Comparison of ENCODE assay signal across 18 cellular contexts in the genomic region with DNA sequence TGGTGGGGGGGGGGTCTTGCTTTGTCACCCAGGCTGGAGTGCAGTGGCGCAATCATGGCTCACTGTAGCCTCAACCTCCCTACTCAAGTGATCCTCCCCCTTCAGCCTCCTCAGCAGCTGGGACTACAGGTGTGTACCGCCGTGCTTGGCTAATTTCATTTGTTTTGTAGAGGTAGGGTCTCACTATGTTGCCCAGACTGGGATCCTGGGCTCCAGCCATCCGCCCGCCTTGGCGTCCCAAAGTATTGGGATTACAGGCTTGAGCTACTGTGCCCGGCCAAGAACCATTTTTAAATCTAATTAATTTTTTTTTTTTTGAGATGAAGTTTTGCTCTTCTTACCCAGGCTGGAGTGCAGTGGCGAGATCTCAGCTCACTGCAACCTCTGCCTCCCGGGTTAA. TPM values are rescaled to one million over a fixed set of nuclear protein-coding genes. Genes with fewer than 3 reads are reported as not detected.
DNase-seq lines count a peak whose midpoint lies in the region; ATAC-seq, FAIRE-seq and TF ChIP-seq lines count a peak whose summit lies in the region.
"Had no signal": no experiment of that assay in that cellular context is flagged by ENCODE, and none has a peak within 500 bp of the region (broad histone marks: within the 10 kb centered on the region; RNA-seq: fewer than 3 reads in every experiment).

No MANE protein-coding gene starts in this region.

- peak overlapping the region; percentile 86 for H3K27ac Mint-ChIP-seq in activated T-cell treated with anti-CD3 and anti-CD28 coated beads, Interleukin-2, amount 50 U/mL, for 24 hours
- no peak overlapping the region for H3K27ac Mint-ChIP-seq in WTC11
- H3K27ac Mint-ChIP-seq: CD4-positive, alpha-beta T cell; H9 had no signal

- H3K9ac ChIP-seq in K562 (ENCODE audit: insufficient read depth in 1 of 2, low read depth in 2 of 2, low read length in 2 of 2) = peak overlapping the region in 1 of 2 experiments; percentile 73; a peak in 1 of 4 replicates
- no peak overlapping the region for H3K9ac ChIP-seq in smooth muscle cell (ENCODE audit: low read depth)

- TF ChIP-seq EP300 in K562 (IDR thresholded peaks at IDR 0.05; ENCODE audit: low read length) = no peak

- no peaks in the 10 kb centered on the region for H3K27me3 Mint-ChIP-seq in activated T-cell treated with anti-CD3 and anti-CD28 coated beads, Interleukin-2, amount 50 U/mL, for 24 hours
- H3K27me3 Mint-ChIP-seq in WTC11 (ENCODE audit: low read depth) = no peaks in the 10 kb centered on the region; the same call in 1 of the 2 replicates
- H3K27me3 Mint-ChIP-seq: CD4-positive, alpha-beta T cell had no signal

- DNase-seq in activated T-cell treated with anti-CD3 and anti-CD28 coated beads, Interleukin-2, amount 50 U/mL, for 24 hours = no peak
- no peak for DNase-seq in activated T-cell treated with anti-CD3 and anti-CD28 coated beads, Interleukin-2, amount 50 U/mL, for 48 hours
- no peak for DNase-seq in WTC11 (ENCODE audit: low spot score)
- no peak for DNase-seq in K562 (ENCODE audit: extremely low read depth in 1 of 4, low spot score in 3 of 4)
- no peak for DNase-seq in vagina (ENCODE audit: extremely low spot score in 2 of 2)
- DNase-seq in D341Med (ENCODE audit: low spot score) = no peak
- DNase-seq in smooth muscle cell (lab: John Stamatoyannopoulos, UW; ENCODE audit: unreplicated experiment) = no peak
- DNase-seq: ACHN; Calu3; CD4-positive, alpha-beta T cell; DMS79; GOT3; H9; HFFc6 had no signal

- POLR2A ChIA-PET in WTC11 (lab: Charles Lee) (interaction anchor here (0.6 kb wide), 1 partner anchor 102 kb away, joined by 3 read pairs; no protein-coding TSS in a partner anchor), K562 (lab: Yijun Ruan, JAX) (interaction anchor here (0.6 to 2.5 kb wide), 4 partner anchors 19 to 120 kb away, joined by 3 to 15 read pairs (median 6); a partner anchor contains a TSS)

- H3K4me1 ChIP-seq in K562 (replicated peaks in 1 of 2; ENCODE audit: control insufficient read depth in 2 of 2, insufficient read depth in 2 of 2, low read length in 2 of 2) (peaks cover 25 to 39% of the 10 kb centered on the region in 2 experiments), vagina (peaks cover 35% of the 10 kb centered on the region), smooth muscle cell (ENCODE audit: low read depth) (peaks cover 7% of the 10 kb centered on the region)

- H3K36me3 ChIP-seq in K562 (ENCODE audit: control insufficient read depth, insufficient read depth, low read length) (no peaks in the 10 kb centered on the region), vagina (no peaks in the 10 kb centered on the region), smooth muscle cell (ENCODE audit: low read depth) (no peaks in the 10 kb centered on the region)
- H3K36me3 ChIP-seq: BLaER1 treated with 17β-estradiol and CSF1 and Interleukin-3, amounts not matched to agents 10 nM and 100 nM had no signal

- H3K27ac ChIP-seq in K562 (ENCODE audit: extremely low read depth, low read depth, low read length) (no peak overlapping the region), vagina (peak overlapping the region; percentile 98), smooth muscle cell (ENCODE audit: low read depth) (no peak overlapping the region)
- H3K27ac ChIP-seq: HL-60 had no signal

- CTCF ChIA-PET in WTC11 (lab: Charles Lee) = interaction anchor here (1.2 to 2.3 kb wide), 2 partner anchors 23 to 29 kb away, joined by 3 to 7 read pairs; a partner anchor contains a TSS
- CTCF ChIA-PET in K562 (lab: Yijun Ruan, JAX; ENCODE audit: low intra/inter-chr PET ratio) = no interaction called here

- BruUV-seq in K562 (replicated peaks; lab: Mats Ljungman, UMichigan) = no TSS peak

- H3K4me2 ChIP-seq in K562 (ENCODE audit: insufficient read depth, low read length) (no peak overlapping the region), smooth muscle cell (no peak overlapping the region)

- H3K79me2 ChIP-seq in K562 (ENCODE audit: control insufficient read depth, insufficient read depth, low read length) (no peaks in the 10 kb centered on the region), smooth muscle cell (ENCODE audit: low read depth) (no peaks in the 10 kb centered on the region)

- no peak overlapping the region for H3K4me3 Mint-ChIP-seq in activated T-cell treated with anti-CD3 and anti-CD28 coated beads, Interleukin-2, amount 50 U/mL, for 24 hours
- H3K4me3 Mint-ChIP-seq in WTC11 = no peak overlapping the region
- H3K4me3 Mint-ChIP-seq: CD4-positive, alpha-beta T cell; H9; HFFc6 had no signal

- no peaks in the 10 kb centered on the region for H3K27me3 ChIP-seq in K562 (ENCODE audit: control insufficient read depth in 2 of 2, insufficient read depth in 2 of 2, low read length in 2 of 2)
- no peaks in the 10 kb centered on the region for H3K27me3 ChIP-seq in vagina
- H3K27me3 ChIP-seq in smooth muscle cell (ENCODE audit: low read depth) = no peaks in the 10 kb centered on the region
- H3K27me3 ChIP-seq: BLaER1 treated with 17β-estradiol and CSF1 and Interleukin-3, amounts not matched to agents 10 nM and 100 nM had no signal

- FAIRE-seq in K562 (lab: Jason Lieb, UNC) = no peak
- FAIRE-seq: GM12878 had no signal

- WGBS in K562 (ENCODE audit: insufficient coverage, low coverage, missing lambda C conversion rate) = 90% methylated on average over 9 of the region's 9 CpGs
- 95% methylated on average over 9 of the region's 9 CpGs for WGBS in smooth muscle cell (ENCODE audit: low lambda C conversion rate)

- intact Hi-C loops in K562 (cut with micrococcal nuclease) = no loop called here
- intact Hi-C loops in vagina (cut with DNase I) = no loop called here

- peaks cover 61% of the 10 kb centered on the region for H3K4me1 Mint-ChIP-seq in activated T-cell treated with anti-CD3 and anti-CD28 coated beads, Interleukin-2, amount 50 U/mL, for 24 hours (ENCODE audit: low read depth)
- H3K4me1 Mint-ChIP-seq in WTC11 = peaks cover 17% of the 10 kb centered on the region

- H3K9me1 ChIP-seq in K562 (ENCODE audit: control insufficient read depth, insufficient read depth, low read length) = no peaks in the 10 kb centered on the region

- TF ChIP-seq CTCF in WTC11 (IDR thresholded peaks at IDR 0.05) (no peak), K562 (IDR thresholded peaks at IDR 0.05 in 2 of 3, conservative IDR thresholded peaks at IDR 0.05 in 1 of 3; ENCODE audit: insufficient read depth in 2 of 3, low read depth in 1 of 3, low read length in 3 of 3) (no peak), vagina (IDR thresholded peaks at IDR 0.05) (no peak), smooth muscle cell (IDR thresholded peaks at IDR 0.05; ENCODE audit: borderline replicate concordance, insufficient read depth, poor library complexity, severe bottlenecking) (no peak)

- no peak overlapping the region for H2AFZ ChIP-seq in K562 (ENCODE audit: low read depth, low read length)
- no peak overlapping the region for H2AFZ ChIP-seq in smooth muscle cell (ENCODE audit: low read depth)

- H3K36me3 Mint-ChIP-seq in activated T-cell treated with anti-CD3 and anti-CD28 coated beads, Interleukin-2, amount 50 U/mL, for 24 hours (ENCODE audit: low read depth) = peaks cover 7% of the 10 kb centered on the region
- no peaks in the 10 kb centered on the region for H3K36me3 Mint-ChIP-seq in WTC11

- ATAC-seq in WTC11 (no peak), K562 (no peak), GM18517 (IDR thresholded peaks at IDR 0.05; ENCODE audit: unreplicated experiment) (no peak)
- ATAC-seq: GM12878 had no signal

- in situ Hi-C loops in K562 (cut with MboI) = no loop called here

- H3K9me3 Mint-ChIP-seq in activated T-cell treated with anti-CD3 and anti-CD28 coated beads, Interleukin-2, amount 50 U/mL, for 24 hours = peaks cover 4% of the 10 kb centered on the region
- H3K9me3 Mint-ChIP-seq in WTC11 = no peaks in the 10 kb centered on the region
- H3K9me3 Mint-ChIP-seq: CD4-positive, alpha-beta T cell; H9 had no signal

- no peaks in the 10 kb centered on the region for H3K9me3 ChIP-seq in K562 (replicated peaks; ENCODE audit: control insufficient read depth, insufficient read depth, low read depth, low read length)
- no peaks in the 10 kb centered on the region for H3K9me3 ChIP-seq in vagina
- H3K9me3 ChIP-seq in smooth muscle cell (replicated peaks; ENCODE audit: low read depth) = no peaks in the 10 kb centered on the region
- H3K9me3 ChIP-seq: BLaER1 treated with 17β-estradiol and CSF1 and Interleukin-3, amounts not matched to agents 10 nM and 100 nM had no signal

- H3K4me3 ChIP-seq in K562 = no peak overlapping the region
- H3K4me3 ChIP-seq in vagina = no peak overlapping the region
- no peak overlapping the region for H3K4me3 ChIP-seq in smooth muscle cell
- H3K4me3 ChIP-seq: BLaER1 treated with 17β-estradiol and CSF1 and Interleukin-3, amounts not matched to agents 10 nM and 100 nM; GM12878 had no signal

- TF ChIP-seq RAD21 in K562 (CRISPR knock-in tag; conservative IDR thresholded peaks at IDR 0.05 in 1 of 2, IDR thresholded peaks at IDR 0.05 in 1 of 2) = no peak

- H3F3A ChIP-seq in smooth muscle cell (ENCODE audit: low read depth) = no peaks in the 10 kb centered on the region

- H4K20me1 ChIP-seq in K562 (replicated peaks; ENCODE audit: control insufficient read depth, insufficient read depth, low read length) (no peaks in the 10 kb centered on the region), smooth muscle cell (ENCODE audit: low read depth) (no peaks in the 10 kb centered on the region)
- H4K20me1 ChIP-seq: BLaER1 treated with 17β-estradiol and CSF1 and Interleukin-3, amounts not matched to agents 10 nM and 100 nM had no signal

- TF ChIP-seq POLR2A in K562 (conservative IDR thresholded peaks at IDR 0.05) (no peak), vagina (IDR thresholded peaks at IDR 0.05) (no peak)

RNA-seq across cellular contexts. Expression of a gene that starts 18.2 kb away (rescaled TPM):
- 121 to 137 TPM (median 133 TPM) in 3 replicates for total RNA-seq in WTC11 (2021)
- 31.7 and 143 TPM in 2 replicates for total RNA-seq in K562 (2011; cell fraction: chromatin; rRNA removed; ENCODE audit: low replicate concordance)
- 201 and 240 TPM in 2 replicates for total RNA-seq in K562 (2011; cell fraction: nucleolus; rRNA removed)
- 97.7 and 104 TPM in 2 replicates for total RNA-seq in K562 (2011; cell fraction: nucleoplasm; rRNA removed)
- 279 and 297 TPM in 2 replicates for total RNA-seq in K562 (2014; rRNA removed)
- 17.4 and 22.6 TPM in 2 replicates for total RNA-seq in K562 (2014; rRNA removed; fragmentation: Illumina TruSeq; extraction: Trizol)
- total RNA-seq in K562 (2015; rRNA removed; fragmentation: Illumina TruSeq; extraction: Trizol) = 33.1 and 33.7 TPM in 2 replicates
- 245 and 286 TPM in 2 replicates for total RNA-seq in K562 (2021)
- 74.2 and 83.0 TPM in 2 replicates for polyA plus RNA-seq in K562 (2011; rRNA removed)
- 93.8 and 405 TPM in 2 replicates for polyA plus RNA-seq in K562 (2011; cell fraction: cytosol; rRNA removed)
- polyA plus RNA-seq in K562 (2011; cell fraction: nucleus; rRNA removed) = 78.6 and 150 TPM in 2 replicates
- 73.8 and 111 TPM in 2 replicates for polyA plus RNA-seq in K562 (2012)
- 42.3 and 63.5 TPM in 2 replicates for polyA plus RNA-seq in K562 (2014; fragmentation: Illumina TruSeq; extraction: Trizol)
- 10 to 100 TPM in 1 of 2 experiments, 1 to 10 TPM in 1; 6.4 to 11.8 TPM for polyA plus RNA-seq in K562 (2014; fragmentation: Nextera tagmentation; extraction: Ambion mirVana)
- 210 and 216 TPM in 2 replicates for polyA plus RNA-seq in K562 (2014; rRNA removed)
- 27.0 and 65.5 TPM in 2 replicates for polyA minus RNA-seq in K562 (2011; rRNA and poly(A)+ RNA removed)
- 243 and 277 TPM in 2 replicates for polyA minus RNA-seq in K562 (2011; cell fraction: cytosol; rRNA and poly(A)+ RNA removed)
- 89.5 and 108 TPM in 2 replicates for polyA minus RNA-seq in K562 (2011; cell fraction: nucleus; rRNA and poly(A)+ RNA removed)
- 531 TPM for total RNA-seq in vagina
- 79.9 and 164 TPM in 2 replicates for total RNA-seq in smooth muscle cell
- polyA plus RNA-seq in smooth muscle cell = 464 and 497 TPM in 2 replicates

RNA-seq across cellular contexts. Expression of a gene that starts 23.2 kb away (rescaled TPM):
- 373 to 434 TPM (median 409 TPM) in 3 replicates for total RNA-seq in WTC11 (2021)
- 34.5 and 96.0 TPM in 2 replicates for total RNA-seq in K562 (2011; cell fraction: chromatin; rRNA removed; ENCODE audit: low replicate concordance)
- 110 and 120 TPM in 2 replicates for total RNA-seq in K562 (2011; cell fraction: nucleolus; rRNA removed)
- 70.1 and 74.1 TPM in 2 replicates for total RNA-seq in K562 (2011; cell fraction: nucleoplasm; rRNA removed)
- 763 and 822 TPM in 2 replicates for total RNA-seq in K562 (2014; rRNA removed)
- 202 and 208 TPM in 2 replicates for total RNA-seq in K562 (2014; rRNA removed; fragmentation: Illumina TruSeq; extraction: Trizol)
- total RNA-seq in K562 (2015; rRNA removed; fragmentation: Illumina TruSeq; extraction: Trizol) = 273 and 275 TPM in 2 replicates
- total RNA-seq in K562 (2021) = 362 and 385 TPM in 2 replicates
- polyA plus RNA-seq in K562 (2011; rRNA removed) = 188 and 201 TPM in 2 replicates
- 294 and 432 TPM in 2 replicates for polyA plus RNA-seq in K562 (2011; cell fraction: cytosol; rRNA removed)
- 206 and 249 TPM in 2 replicates for polyA plus RNA-seq in K562 (2011; cell fraction: nucleus; rRNA removed)
- polyA plus RNA-seq in K562 (2012) = 245 and 279 TPM in 2 replicates
- polyA plus RNA-seq in K562 (2014; fragmentation: Illumina TruSeq; extraction: Trizol) = 126 and 203 TPM in 2 replicates
- 10 to 100 TPM; 11.9 to 29.7 TPM for polyA plus RNA-seq in K562 (2014; fragmentation: Nextera tagmentation; extraction: Ambion mirVana)
- polyA plus RNA-seq in K562 (2014; rRNA removed) = 674 and 746 TPM in 2 replicates
- 38.4 and 39.9 TPM in 2 replicates for polyA minus RNA-seq in K562 (2011; rRNA and poly(A)+ RNA removed)
- polyA minus RNA-seq in K562 (2011; cell fraction: cytosol; rRNA and poly(A)+ RNA removed) = 64.5 and 67.5 TPM in 2 replicates
- 48.1 and 57.9 TPM in 2 replicates for polyA minus RNA-seq in K562 (2011; cell fraction: nucleus; rRNA and poly(A)+ RNA removed)
- 54.3 TPM for total RNA-seq in vagina
- 116 and 121 TPM in 2 replicates for total RNA-seq in smooth muscle cell
- polyA plus RNA-seq in smooth muscle cell = 156 and 177 TPM in 2 replicates

RNA-seq across cellular contexts. Expression of a gene that starts 25.4 kb away (rescaled TPM):
- total RNA-seq in WTC11 (2021) (0.46 to 1.0 TPM (median 0.61 TPM) in 3 replicates), K562 (2014; rRNA removed) (0.04 and 0.05 TPM in 2 replicates), K562 (2014; rRNA removed; fragmentation: Illumina TruSeq; extraction: Trizol) (0.04 TPM in 1 of 2 replicates, not detected in the other), K562 (2015; rRNA removed; fragmentation: Illumina TruSeq; extraction: Trizol) (0.04 and 0.07 TPM in 2 replicates), K562 (2021) (0.07 and 0.16 TPM in 2 replicates), vagina (4.4 TPM), smooth muscle cell (3.9 and 4.9 TPM in 2 replicates)
- total RNA-seq in K562 (2011; cell fraction: chromatin; rRNA removed; ENCODE audit: low replicate concordance) = 0.35 and 0.67 TPM in 2 replicates
- total RNA-seq in K562 (2011; cell fraction: nucleolus; rRNA removed) = 0.17 and 0.39 TPM in 2 replicates
- 0.29 and 0.38 TPM in 2 replicates for total RNA-seq in K562 (2011; cell fraction: nucleoplasm; rRNA removed)
- polyA plus RNA-seq in K562 (2011; rRNA removed) (0.01 and 0.03 TPM in 2 replicates), K562 (2014; fragmentation: Illumina TruSeq; extraction: Trizol) (0.01 and 0.03 TPM in 2 replicates), K562 (2014; fragmentation: Nextera tagmentation; extraction: Ambion mirVana) (not detected), K562 (2014; rRNA removed) (not detected in 2 replicates), smooth muscle cell (2.5 and 5.8 TPM in 2 replicates)
- polyA plus RNA-seq in K562 (2011; cell fraction: cytosol; rRNA removed) = 0.01 TPM in 1 of 2 replicates, not detected in the other
- polyA plus RNA-seq in K562 (2011; cell fraction: nucleus; rRNA removed) = 0.06 and 0.33 TPM in 2 replicates
- 0.05 and 0.35 TPM in 2 replicates for polyA plus RNA-seq in K562 (2012)
- polyA minus RNA-seq in K562 (2011; rRNA and poly(A)+ RNA removed) = 0.21 TPM in 1 of 2 replicates, not detected in the other
- polyA minus RNA-seq in K562 (2011; cell fraction: cytosol; rRNA and poly(A)+ RNA removed) = not detected in 2 replicates
- 0.22 and 0.27 TPM in 2 replicates for polyA minus RNA-seq in K562 (2011; cell fraction: nucleus; rRNA and poly(A)+ RNA removed)

RNA-seq across cellular contexts. Expression of a gene that starts 40.7 kb away (rescaled TPM):
- 39.2 to 68.1 TPM (median 40.8 TPM) in 3 replicates for total RNA-seq in WTC11 (2021)
- total RNA-seq in K562 (2011; cell fraction: chromatin; rRNA removed; ENCODE audit: low replicate concordance) = 44.2 and 152 TPM in 2 replicates
- total RNA-seq in K562 (2011; cell fraction: nucleolus; rRNA removed) = 93.0 and 102 TPM in 2 replicates
- 67.2 and 79.3 TPM in 2 replicates for total RNA-seq in K562 (2011; cell fraction: nucleoplasm; rRNA removed)
- total RNA-seq in K562 (2014; rRNA removed) = 29.5 and 33.8 TPM in 2 replicates
- total RNA-seq in K562 (2014; rRNA removed; fragmentation: Illumina TruSeq; extraction: Trizol) = 32.2 and 33.5 TPM in 2 replicates
- 37.3 and 38.5 TPM in 2 replicates for total RNA-seq in K562 (2015; rRNA removed; fragmentation: Illumina TruSeq; extraction: Trizol)
- 61.7 and 69.6 TPM in 2 replicates for total RNA-seq in K562 (2021)
- polyA plus RNA-seq in K562 (2011; rRNA removed) = 37.8 and 43.0 TPM in 2 replicates
- polyA plus RNA-seq in K562 (2011; cell fraction: cytosol; rRNA removed) = 33.8 and 35.3 TPM in 2 replicates
- 40.8 and 54.8 TPM in 2 replicates for polyA plus RNA-seq in K562 (2011; cell fraction: nucleus; rRNA removed)
- polyA plus RNA-seq in K562 (2012) = 28.3 and 41.7 TPM in 2 replicates
- polyA plus RNA-seq in K562 (2014; fragmentation: Illumina TruSeq; extraction: Trizol) = 36.1 and 36.4 TPM in 2 replicates
- 10 to 100 TPM in 1 of 2 experiments, 1 to 10 TPM in 1; 10.0 to 13.4 TPM for polyA plus RNA-seq in K562 (2014; fragmentation: Nextera tagmentation; extraction: Ambion mirVana)
- 32.1 and 33.5 TPM in 2 replicates for polyA plus RNA-seq in K562 (2014; rRNA removed)
- 49.2 and 73.9 TPM in 2 replicates for polyA minus RNA-seq in K562 (2011; rRNA and poly(A)+ RNA removed)
- 39.5 and 43.2 TPM in 2 replicates for polyA minus RNA-seq in K562 (2011; cell fraction: cytosol; rRNA and poly(A)+ RNA removed)
- 33.0 and 37.7 TPM in 2 replicates for polyA minus RNA-seq in K562 (2011; cell fraction: nucleus; rRNA and poly(A)+ RNA removed)
- 27.5 TPM for total RNA-seq in vagina
- total RNA-seq in smooth muscle cell = 11.1 and 11.7 TPM in 2 replicates
- 4.5 and 8.7 TPM in 2 replicates for polyA plus RNA-seq in smooth muscle cell
